Comparison of ENCODE assay signal across 21 cellular contexts in genomic region chr17:9016941-9017552, GRCh38. TPM values are rescaled to one million over a fixed set of nuclear protein-coding genes. Genes with fewer than 3 reads are reported as not detected.
A peak's percentile ranks its signal among the peaks of the same experiment; 100 is the strongest.
DNase-seq lines count a peak whose midpoint lies in the region; ATAC-seq and TF ChIP-seq lines count a peak whose summit lies in the region.
"Had no signal": no experiment of that assay in that cellular context is flagged by ENCODE, and none has a peak within 500 bp of the region (broad histone marks: within the 10 kb centered on the region; RNA-seq: fewer than 3 reads in every experiment).

No MANE protein-coding gene starts in this region.

- no peaks in the 10 kb centered on the region for H3K9me3 Mint-ChIP-seq in endodermal cell
- H3K9me3 Mint-ChIP-seq in activated CD8-positive, alpha-beta T cell treated with anti-CD3 and anti-CD28 coated beads for 36 hours = no peaks in the 10 kb centered on the region

- H2AFZ ChIP-seq in OCI-LY3 (ENCODE audit: low read depth, low read length) = peak overlapping the region; percentile 58; the same call in 1 of the 2 replicates

- no peak overlapping the region for H3K9ac ChIP-seq in OCI-LY3 (ENCODE audit: low read length)
- no peak overlapping the region for H3K9ac ChIP-seq in endodermal cell (ENCODE audit: extremely low read depth, low read length, poor library complexity, severe bottlenecking)

- H3K9me3 ChIP-seq in right cardiac atrium (ENCODE audit: control insufficient read depth, low read length) = no peaks in the 10 kb centered on the region
- H3K9me3 ChIP-seq in OCI-LY3 (ENCODE audit: insufficient read depth, low read length) = no peaks in the 10 kb centered on the region
- no peaks in the 10 kb centered on the region for H3K9me3 ChIP-seq in endodermal cell (ENCODE audit: control insufficient read depth, low read length)
- no peaks in the 10 kb centered on the region for H3K9me3 ChIP-seq in upper lobe of right lung
- H3K9me3 ChIP-seq: ascending aorta, HAP-1, lower lobe of right lung had no signal

- H3K4me1 ChIP-seq in right cardiac atrium (ENCODE audit: control insufficient read depth, insufficient read depth, low read length) = no peaks in the 10 kb centered on the region
- H3K4me1 ChIP-seq in OCI-LY3 (ENCODE audit: low read length) = peaks cover 24% of the 10 kb centered on the region
- H3K4me1 ChIP-seq in endodermal cell (ENCODE audit: control insufficient read depth, insufficient read depth, low read length) = no peaks in the 10 kb centered on the region
- peaks cover 4% of the 10 kb centered on the region for H3K4me1 ChIP-seq in upper lobe of right lung
- H3K4me1 ChIP-seq: ascending aorta, HAP-1 had no signal

- DNase-seq in right cardiac atrium (peak in 1 of 3 donors; percentile 26), Right ventricle myocardium superior (no peak), endodermal cell (peak; percentile 90), upper lobe of right lung (no peak), GM10248 (ENCODE audit: extremely low spot score) (no peak)
- DNase-seq in activated CD4-positive, alpha-beta T cell treated with anti-CD3 and anti-CD28 coated beads for 4 hours = no peak
- no peak for DNase-seq in activated CD8-positive, alpha-beta T cell treated with anti-CD3 and anti-CD28 coated beads for 36 hours
- DNase-seq: activated CD8-positive, alpha-beta memory T cell treated with anti-CD3 and anti-CD28 coated beads, Interleukin-2, amount 50 U/mL, for 48 hours; CD4-positive, alpha-beta memory T cell; lower lobe of right lung; NCI-H2107; NCI-H774 had no signal

- no peak for TF ChIP-seq CTCF in OCI-LY3 (IDR thresholded peaks at IDR 0.05; ENCODE audit: low read depth, low read length)
- no peak for TF ChIP-seq CTCF in endodermal cell (conservative IDR thresholded peaks at IDR 0.05)
- no peak for TF ChIP-seq CTCF in upper lobe of right lung (IDR thresholded peaks at IDR 0.05)
- no peak for TF ChIP-seq CTCF in GM10248 (IDR thresholded peaks at IDR 0.05; ENCODE audit: control extremely low read depth, extremely low read depth, low read depth, missing control alignments)
- no peak for TF ChIP-seq CTCF in activated CD8-positive, alpha-beta T cell treated with anti-CD3 and anti-CD28 coated beads for 36 hours (IDR thresholded peaks at IDR 0.05)

- H3K4me3 Mint-ChIP-seq in endodermal cell = no peak overlapping the region
- no peak overlapping the region for H3K4me3 Mint-ChIP-seq in activated CD8-positive, alpha-beta T cell treated with anti-CD3 and anti-CD28 coated beads for 36 hours
- H3K4me3 Mint-ChIP-seq: CD4-positive, alpha-beta memory T cell; nephron had no signal

- H3K4me2 ChIP-seq in OCI-LY3 (ENCODE audit: low read length) = peak overlapping the region; percentile 23

- POLR2A ChIA-PET in GM10248 (lab: Yijun Ruan, JAX) = no interaction called here
- POLR2A ChIA-PET in activated CD8-positive, alpha-beta T cell treated with anti-CD3 and anti-CD28 coated beads for 36 hours (lab: Charles Lee) = interaction anchor here (0.6 kb wide), 1 partner anchor 336 kb away, joined by 3 read pairs; no protein-coding TSS in a partner anchor

- ATAC-seq in right cardiac atrium = peak; percentile 59 to 66
- no peak for ATAC-seq in Right ventricle myocardium superior (ENCODE audit: poor library complexity)
- peak; percentile 14 for ATAC-seq in upper lobe of right lung
- ATAC-seq in activated CD8-positive, alpha-beta T cell treated with anti-CD3 and anti-CD28 coated beads for 36 hours = no peak

- WGBS in right cardiac atrium = 22% methylated on average over 3 of the region's 3 CpGs
- WGBS in endodermal cell (ENCODE audit: insufficient coverage in 1 of 2, insufficient read length in 1 of 2), 2 experiments = 20 to 41% methylated on average over 3 of the region's 3 CpGs

- CTCF ChIA-PET in GM10248 (lab: Yijun Ruan, JAX) = interaction anchor here (1.0 to 1.5 kb wide), 2 partner anchors 14 to 19 kb away, joined by 3 read pairs; no protein-coding TSS in a partner anchor
- CTCF ChIA-PET in activated CD8-positive, alpha-beta T cell treated with anti-CD3 and anti-CD28 coated beads for 36 hours (lab: Charles Lee) = interaction anchor here (1.3 kb wide), 1 partner anchor 14 kb away, joined by 6 read pairs; no protein-coding TSS in a partner anchor

- H3K27me3 Mint-ChIP-seq in endodermal cell (ENCODE audit: insufficient read depth) = peaks cover 41% of the 10 kb centered on the region
- H3K27me3 Mint-ChIP-seq in activated CD8-positive, alpha-beta T cell treated with anti-CD3 and anti-CD28 coated beads for 36 hours = peaks cover 30% of the 10 kb centered on the region

- intact Hi-C loops in right cardiac atrium (cut with DNase I) = no loop called here
- intact Hi-C loops in Right ventricle myocardium superior (cut with DNase I) = no loop called here
- intact Hi-C loops in upper lobe of right lung (cut with DNase I) = no loop called here
- intact Hi-C loops in activated CD8-positive, alpha-beta T cell treated with anti-CD3 and anti-CD28 coated beads for 36 hours (cut with micrococcal nuclease) = loop anchor here (10.0 kb wide), 1 partner anchor 508 kb away; no protein-coding TSS in a partner anchor

- peak overlapping the region; percentile 68 for H3K27ac ChIP-seq in right cardiac atrium (ENCODE audit: low read length)
- H3K27ac ChIP-seq in OCI-LY3 (ENCODE audit: low read length) = no peak overlapping the region
- no peak overlapping the region for H3K27ac ChIP-seq in endodermal cell (ENCODE audit: low read depth, low read length)
- no peak overlapping the region for H3K27ac ChIP-seq in upper lobe of right lung
- H3K27ac ChIP-seq: ascending aorta, lower lobe of right lung, RWPE1 had no signal

- peaks cover 2% of the 10 kb centered on the region for H3K36me3 Mint-ChIP-seq in endodermal cell (ENCODE audit: low read depth)
- no peaks in the 10 kb centered on the region for H3K36me3 Mint-ChIP-seq in activated CD8-positive, alpha-beta T cell treated with anti-CD3 and anti-CD28 coated beads for 36 hours (ENCODE audit: low read depth)

- H3K4me3 ChIP-seq in right cardiac atrium (ENCODE audit: low read length) (no peak overlapping the region), OCI-LY3 (ENCODE audit: low read length) (no peak overlapping the region), endodermal cell (ENCODE audit: low read length) (no peak overlapping the region), upper lobe of right lung (no peak overlapping the region)
- H3K4me3 ChIP-seq: ascending aorta, HAP-1, lower lobe of right lung had no signal

- no peaks in the 10 kb centered on the region for H3K36me3 ChIP-seq in OCI-LY3 (replicated peaks; ENCODE audit: low read depth, low read length)
- H3K36me3 ChIP-seq in endodermal cell (ENCODE audit: control insufficient read depth, insufficient read depth, low read length) = no peaks in the 10 kb centered on the region
- no peaks in the 10 kb centered on the region for H3K36me3 ChIP-seq in upper lobe of right lung
- H3K36me3 ChIP-seq: ascending aorta, HAP-1, lower lobe of right lung had no signal

- H3K27me3 ChIP-seq in right cardiac atrium (ENCODE audit: control insufficient read depth, insufficient read depth) = no peaks in the 10 kb centered on the region
- H3K27me3 ChIP-seq in OCI-LY3 (ENCODE audit: low read depth, low read length) = no peaks in the 10 kb centered on the region
- peaks cover 22% of the 10 kb centered on the region for H3K27me3 ChIP-seq in endodermal cell (ENCODE audit: control insufficient read depth, insufficient read depth, low read length, poor library complexity, severe bottlenecking)
- H3K27me3 ChIP-seq in upper lobe of right lung = peaks cover 46% of the 10 kb centered on the region
- H3K27me3 ChIP-seq: ascending aorta had no signal

- no peaks in the 10 kb centered on the region for H4K20me1 ChIP-seq in OCI-LY3 (ENCODE audit: insufficient read depth, low read length)

- H3K4me1 Mint-ChIP-seq in endodermal cell = peaks cover 11% of the 10 kb centered on the region
- H3K4me1 Mint-ChIP-seq in activated CD8-positive, alpha-beta T cell treated with anti-CD3 and anti-CD28 coated beads for 36 hours (ENCODE audit: low read depth) = no peaks in the 10 kb centered on the region
- H3K4me1 Mint-ChIP-seq: nephron had no signal

- no peak overlapping the region for H3K27ac Mint-ChIP-seq in endodermal cell
- H3K27ac Mint-ChIP-seq in activated CD8-positive, alpha-beta T cell treated with anti-CD3 and anti-CD28 coated beads for 36 hours = no peak overlapping the region
- H3K27ac Mint-ChIP-seq: CD4-positive, alpha-beta memory T cell; nephron had no signal

- H3K79me2 ChIP-seq in OCI-LY3 (ENCODE audit: low read length) = no peaks in the 10 kb centered on the region

RNA-seq across cellular contexts. Expression of gene NTN1, which starts 4.3 kb away (rescaled TPM):
- total RNA-seq in right cardiac atrium = 100 to 1,000 TPM; 140 to 265 (median 184) TPM
- 90.5 TPM for polyA plus RNA-seq in right cardiac atrium
- total RNA-seq in Right ventricle myocardium superior = 19.4 TPM
- 10 to 100 TPM; 17.0 to 40.4 TPM for total RNA-seq in endodermal cell
- polyA plus RNA-seq in endodermal cell (2013, experiment 1 of 2) = 14.7 TPM
- 18.4 TPM for polyA plus RNA-seq in endodermal cell (2013, experiment 2 of 2)
- 4.1 TPM for total RNA-seq in upper lobe of right lung
- total RNA-seq in activated CD8-positive, alpha-beta T cell treated with anti-CD3 and anti-CD28 coated beads for 36 hours = 1 to 10 TPM; 1.2 to 1.3 TPM
- total RNA-seq: CD4-positive, alpha-beta memory T cell; T-helper 1 cell treated with Interleukin-12 subunit alpha and Interleukin-12 subunit beta and Interleukin-4 antibody, amounts not matched to agents 30 ng/mL and 1 ng/mL, for 36 hours had no signal

RNA-seq across cellular contexts. Expression of gene PIK3R5, which starts 51.5 kb away (rescaled TPM):
- total RNA-seq in right cardiac atrium (1 to 10 TPM; 2.7 to 5.2 (median 5.0) TPM), Right ventricle myocardium superior (2.5 TPM), endodermal cell (10 to 100 TPM; 10.4 to 37.0 TPM), upper lobe of right lung (37.7 TPM)
- polyA plus RNA-seq in right cardiac atrium = 2.0 TPM
- 8.8 TPM for polyA plus RNA-seq in endodermal cell (2013, experiment 1 of 2)
- 8.0 TPM for polyA plus RNA-seq in endodermal cell (2013, experiment 2 of 2)
- total RNA-seq in activated CD8-positive, alpha-beta T cell treated with anti-CD3 and anti-CD28 coated beads for 36 hours = 10 to 100 TPM; 46.7 to 50.4 TPM
- total RNA-seq: Daoy, fibroblast of villous mesenchyme, pulmonary artery endothelial cell had no signal

Comparison
In these comparisons a context has a peak if more than half of its experiments do, and no peak if none do; other contexts are left out.
1. ATAC-seq: peak in right cardiac atrium (2 of 2) and upper lobe of right lung (single experiment); none in Right ventricle myocardium superior (single experiment) and activated CD8-positive, alpha-beta T cell treated with anti-CD3 and anti-CD28 coated beads for 36 hours (single experiment).